ENCODE assay signal across 1 cellular context in genomic region chr10:14567421-14567820, GRCh38.
A peak's percentile ranks its signal among the peaks of the same experiment; 100 is the strongest.
TF ChIP-seq lines count a peak whose summit lies in the region.

No MANE protein-coding gene starts in this region.

TF ChIP-seq in HepG2, 621 proteins besides CTCF, POLR2A, EP300 and RAD21 (continued from another document and continues in another):
- TF ChIP-seq SNAPC4 (CRISPR knock-in tag; IDR thresholded peaks at IDR 0.05) (no peak), HNRNPL (IDR thresholded peaks at IDR 0.05; ENCODE audit: low read depth, low read length) (no peak), ZNF891 (CRISPR knock-in tag; IDR thresholded peaks at IDR 0.05) (no peak), RBM22 (optimal IDR thresholded peaks at IDR 0.05; ENCODE audit: low read length) (peak; percentile 40), CBX2 (IDR thresholded peaks at IDR 0.05; ENCODE audit: low read depth, low read length) (no peak), CBX2 (CRISPR knock-in tag; IDR thresholded peaks at IDR 0.05; ENCODE audit: low read depth) (no peak), U2AF2 (IDR thresholded peaks at IDR 0.05; ENCODE audit: low read depth, low read length) (no peak), ZNF616 (CRISPR knock-in tag; IDR thresholded peaks at IDR 0.05; ENCODE audit: low read depth) (no peak), ZHX2 (IDR thresholded peaks at IDR 0.05; ENCODE audit: low read depth) (no peak), ZHX2 (CRISPR knock-in tag; IDR thresholded peaks at IDR 0.05; ENCODE audit: borderline replicate concordance) (no peak), MTF2 (CRISPR knock-in tag; IDR thresholded peaks at IDR 0.05; ENCODE audit: borderline replicate concordance) (no peak), ZNF274 (CRISPR knock-in tag; IDR thresholded peaks at IDR 0.05) (no peak), PATZ1 (CRISPR knock-in tag; IDR thresholded peaks at IDR 0.05) (no peak), HNF4A (CRISPR knock-in tag; IDR thresholded peaks at IDR 0.05) (peak; percentile 23; the same call in 1 of the 2 replicates), ARID5B (CRISPR knock-in tag; IDR thresholded peaks at IDR 0.05) (no peak), ZNF512 (CRISPR knock-in tag; IDR thresholded peaks at IDR 0.05) (no peak), ZBTB33 (CRISPR knock-in tag; IDR thresholded peaks at IDR 0.05) (peak; percentile 64), ZFP62 (CRISPR knock-in tag; IDR thresholded peaks at IDR 0.05) (no peak), GATAD1 (CRISPR knock-in tag; IDR thresholded peaks at IDR 0.05) (no peak), ZBTB7B (CRISPR knock-in tag; IDR thresholded peaks at IDR 0.05) (peak; percentile 63; the same call in 1 of the 2 replicates), SALL1 (CRISPR knock-in tag; IDR thresholded peaks at IDR 0.05) (peak; percentile 36; the same call in 1 of the 2 replicates), UBTF (CRISPR knock-in tag; IDR thresholded peaks at IDR 0.05) (no peak), WIZ (CRISPR knock-in tag; IDR thresholded peaks at IDR 0.05) (no peak), ZNF567 (CRISPR knock-in tag; IDR thresholded peaks at IDR 0.05; ENCODE audit: borderline replicate concordance) (no peak), ZNF740 (CRISPR knock-in tag; IDR thresholded peaks at IDR 0.05) (no peak), PCBP1 (IDR thresholded peaks at IDR 0.05; ENCODE audit: borderline replicate concordance, low read depth, low read length) (no peak), ZNF724P (CRISPR knock-in tag; IDR thresholded peaks at IDR 0.05; ENCODE audit: borderline replicate concordance) (no peak), GABPB1 (CRISPR knock-in tag; IDR thresholded peaks at IDR 0.05) (no peak), TEAD3 (CRISPR knock-in tag; optimal IDR thresholded peaks at IDR 0.05; ENCODE audit: borderline replicate concordance) (peak; percentile 52), ZNF317 (CRISPR knock-in tag; IDR thresholded peaks at IDR 0.05) (no peak), SNRNP70 (IDR thresholded peaks at IDR 0.05; ENCODE audit: low read depth, low read length) (no peak), DR1 (CRISPR knock-in tag; IDR thresholded peaks at IDR 0.05) (no peak), SETDB1 (CRISPR knock-in tag; IDR thresholded peaks at IDR 0.05; ENCODE audit: borderline replicate concordance) (no peak), POGZ (CRISPR knock-in tag; IDR thresholded peaks at IDR 0.05) (no peak)
